8 cellular contexts compared by ENCODE assay signal in genomic region chr9:110142868-110143866, GRCh38.
DNase-seq lines count a peak whose midpoint lies in the region; ATAC-seq and TF ChIP-seq lines count a peak whose summit lies in the region.

No MANE protein-coding gene starts in this region.

- POLR2A ChIA-PET in activated CD4-positive, alpha-beta T cell treated with anti-CD3 and anti-CD28 coated beads, Interleukin-2, amount 10 ng/mL, durations not matched to agents 7 days and 5 days (lab: Charles Lee), result no interaction called here
- POLR2A ChIA-PET in WTC11 (lab: Charles Lee), result no interaction called here

- H3K36me3 Mint-ChIP-seq in activated CD4-positive, alpha-beta T cell treated with anti-CD3 and anti-CD28 coated beads, Interleukin-2, amount 10 ng/mL, durations not matched to agents 7 days and 5 days (ENCODE audit: low read depth), result peaks cover 59% of the 10 kb centered on the region
- H3K36me3 Mint-ChIP-seq in WTC11, result peaks cover 22% of the 10 kb centered on the region

- no peak for TF ChIP-seq EP300 in Ishikawa (IDR thresholded peaks at IDR 0.05; ENCODE audit: borderline replicate concordance)

- H3K4me1 Mint-ChIP-seq in activated CD4-positive, alpha-beta T cell treated with anti-CD3 and anti-CD28 coated beads, Interleukin-2, amount 10 ng/mL, durations not matched to agents 7 days and 5 days, result peaks cover 58% of the 10 kb centered on the region
- H3K4me1 Mint-ChIP-seq in WTC11, result peaks cover 24% of the 10 kb centered on the region

- no peaks in the 10 kb centered on the region for H3K27me3 Mint-ChIP-seq in activated CD4-positive, alpha-beta T cell treated with anti-CD3 and anti-CD28 coated beads, Interleukin-2, amount 10 ng/mL, durations not matched to agents 7 days and 5 days
- H3K27me3 Mint-ChIP-seq in WTC11 (ENCODE audit: low read depth), result no peaks in the 10 kb centered on the region

- no peak for DNase-seq in activated CD4-positive, alpha-beta T cell treated with anti-CD3 and anti-CD28 coated beads, Interleukin-2, amount 10 ng/mL, durations not matched to agents 7 days and 5 days
- no peak for DNase-seq in activated CD4-positive, alpha-beta T cell treated with anti-CD3 and anti-CD28 coated beads for 1 hour
- DNase-seq in WTC11 (ENCODE audit: low spot score) (peak; percentile 21), left lobe of liver (ENCODE audit: low spot score) (no peak), NCI-H446 treated with DMSO at 0.1 percent for 48 hours (lab: John Stamatoyannopoulos, UW) (no peak), NCI-H1694 treated with DMSO at 0.1 percent for 48 hours (lab: John Stamatoyannopoulos, UW) (no peak)

- no peak for TF ChIP-seq CTCF in WTC11 (IDR thresholded peaks at IDR 0.05)

- H3K9me3 Mint-ChIP-seq in activated CD4-positive, alpha-beta T cell treated with anti-CD3 and anti-CD28 coated beads, Interleukin-2, amount 10 ng/mL, durations not matched to agents 7 days and 5 days, result peaks cover 5% of the 10 kb centered on the region
- no peaks in the 10 kb centered on the region for H3K9me3 Mint-ChIP-seq in WTC11

- ATAC-seq in GM21717 (IDR thresholded peaks at IDR 0.05; ENCODE audit: unreplicated experiment), result peak; percentile 49
- peak; percentile 94 for ATAC-seq in WTC11
- peak; percentile 76 for ATAC-seq in left lobe of liver

- H3K4me3 Mint-ChIP-seq in activated CD4-positive, alpha-beta T cell treated with anti-CD3 and anti-CD28 coated beads, Interleukin-2, amount 10 ng/mL, durations not matched to agents 7 days and 5 days, result peak overlapping the region; percentile 59
- no peak overlapping the region for H3K4me3 Mint-ChIP-seq in WTC11

- CTCF ChIA-PET in activated CD4-positive, alpha-beta T cell treated with anti-CD3 and anti-CD28 coated beads, Interleukin-2, amount 10 ng/mL, durations not matched to agents 7 days and 5 days (lab: Charles Lee), result interaction anchor here (0.6 to 1.8 kb wide), 7 partner anchors 9 to 565 kb away, joined by 3 to 5 read pairs (median 4); no protein-coding TSS in a partner anchor
- CTCF ChIA-PET in WTC11 (lab: Charles Lee), result interaction anchor here (0.6 to 2.1 kb wide), 21 partner anchors 8 to 285 kb away, joined by 3 to 27 read pairs (median 5); no protein-coding TSS in a partner anchor

- peak; percentile 35; the same call in 1 of the 2 replicates for TF ChIP-seq RAD21 in Ishikawa (IDR thresholded peaks at IDR 0.05; ENCODE audit: low read depth)

- H3K27ac Mint-ChIP-seq in activated CD4-positive, alpha-beta T cell treated with anti-CD3 and anti-CD28 coated beads, Interleukin-2, amount 10 ng/mL, durations not matched to agents 7 days and 5 days, result peak overlapping the region; percentile 98
- no peak overlapping the region for H3K27ac Mint-ChIP-seq in WTC11

TF ChIP-seq in Ishikawa, 13 proteins besides CTCF, POLR2A, EP300 and RAD21:
- TF ChIP-seq NFIC (IDR thresholded peaks at IDR 0.05) (no peak), MAX (IDR thresholded peaks at IDR 0.05) (no peak), CEBPB (IDR thresholded peaks at IDR 0.05) (no peak), REST (IDR thresholded peaks at IDR 0.05; ENCODE audit: low read depth) (no peak)

TF ChIP-seq in WTC11, 78 proteins besides CTCF, POLR2A, EP300 and RAD21:
- no peak for TF ChIP-seq E2F4 (CRISPR knock-in tag; IDR thresholded peaks at IDR 0.05; ENCODE audit: borderline replicate concordance, low read depth)
- 0 out of 2 replicates have a peak, but pooled peaks have one; percentile 53 for TF ChIP-seq ZSCAN18 (CRISPR knock-in tag; IDR thresholded peaks at IDR 0.05)
- TF ChIP-seq AR (CRISPR knock-in tag; IDR thresholded peaks at IDR 0.05), result no peak
- no peak for TF ChIP-seq ZNF423 (CRISPR knock-in tag; IDR thresholded peaks at IDR 0.05)
